In the genomic region with DNA sequence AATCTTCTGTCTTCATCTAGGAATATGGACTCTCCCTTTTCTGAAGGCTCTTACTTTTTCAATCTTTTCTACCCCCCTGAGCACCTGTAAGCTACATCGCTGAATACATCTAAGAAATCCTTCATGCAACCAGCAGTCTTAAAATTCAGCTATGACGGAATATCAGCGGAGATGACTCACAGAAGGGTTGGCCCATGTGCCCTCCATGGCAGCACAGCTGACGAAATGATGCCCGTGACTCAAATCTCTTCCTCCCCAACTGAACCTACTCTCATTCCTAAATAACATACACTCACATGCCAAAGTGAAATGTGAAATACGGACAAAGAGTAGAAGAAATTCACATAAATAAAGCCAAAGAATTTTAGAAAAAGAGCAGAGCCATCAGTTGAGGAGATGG, we compare ENCODE assay signal across 15 cellular contexts. TPM values are rescaled to one million over a fixed set of nuclear protein-coding genes. Genes with fewer than 3 reads are reported as not detected.
DNase-seq lines count a peak whose midpoint lies in the region; ATAC-seq and TF ChIP-seq lines count a peak whose summit lies in the region.
"Had no signal": no experiment of that assay in that cellular context is flagged by ENCODE, and none has a peak within 500 bp of the region (broad histone marks: within the 10 kb centered on the region; RNA-seq: fewer than 3 reads in every experiment).

No MANE protein-coding gene starts in this region.

- H3K4me3 Mint-ChIP-seq in osteocyte (ENCODE audit: unreplicated experiment): no peak overlapping the region
- H3K4me3 Mint-ChIP-seq: dendritic cell treated with granulocyte-macrophage colony-stimulating factor and Interleukin-4, amounts not matched to agents 40 ng/mL and 50 ng/mL, for 4 days had no signal

- H3K4me2 ChIP-seq in PC-3 (ENCODE audit: low read length): no peak overlapping the region

- peaks cover 6% of the 10 kb centered on the region for H3K4me1 ChIP-seq in PC-3 (ENCODE audit: insufficient read depth, low read length)
- H3K4me1 ChIP-seq: thyroid gland had no signal

- no peak overlapping the region for H3K4me3 ChIP-seq in PC-3 (ENCODE audit: low read length)
- no peak overlapping the region for H3K4me3 ChIP-seq in choroid plexus epithelial cell (ENCODE audit: low read depth, low read length)
- H3K4me3 ChIP-seq: thyroid gland had no signal

- CTCF ChIA-PET in PC-3 (lab: Charles Lee): no interaction called here

- no peaks in the 10 kb centered on the region for H3K9me2 ChIP-seq in PC-3 (replicated peaks; ENCODE audit: low read length)

- H3K9me3 ChIP-seq in PC-3 (ENCODE audit: low read length): no peaks in the 10 kb centered on the region
- H3K9me3 ChIP-seq: thyroid gland had no signal

- H3K27me3 ChIP-seq in PC-3 (ENCODE audit: low read length): no peaks in the 10 kb centered on the region
- H3K27me3 ChIP-seq: thyroid gland had no signal

- intact Hi-C loops in PC-3 (cut with micrococcal nuclease): no loop called here

- H3K4me1 Mint-ChIP-seq in osteocyte (ENCODE audit: unreplicated experiment): no peaks in the 10 kb centered on the region

- H3K79me2 ChIP-seq in PC-3 (ENCODE audit: low read length): no peaks in the 10 kb centered on the region

- no peaks in the 10 kb centered on the region for H4K20me1 ChIP-seq in PC-3 (ENCODE audit: low read length)

- no peaks in the 10 kb centered on the region for H3F3A ChIP-seq in PC-3 (ENCODE audit: low read length, unreplicated experiment)

- no peak overlapping the region for H3K27ac ChIP-seq in PC-3 (ENCODE audit: low read length)
- H3K27ac ChIP-seq: 22Rv1, thyroid gland had no signal

- H2AFZ ChIP-seq in PC-3 (ENCODE audit: low read length): no peak overlapping the region

- H3K9ac ChIP-seq in PC-3 (ENCODE audit: low read length): no peak overlapping the region

- H3K36me3 Mint-ChIP-seq in osteocyte (ENCODE audit: unreplicated experiment): peaks cover 66% of the 10 kb centered on the region

- peak; percentile 40 for DNase-seq in SIG-M5 treated with dmso at 0.1 percent for 504 hours (lab: John Stamatoyannopoulos, UW; ENCODE audit: unreplicated experiment)
- DNase-seq in SIG-M5 (lab: John Stamatoyannopoulos, UW): no peak
- peak; percentile 38 for DNase-seq in PC-3
- DNase-seq in choroid plexus epithelial cell (ENCODE audit: low read depth): peak; percentile 61
- no peak for DNase-seq in osteocyte (ENCODE audit: extremely low spot score, unreplicated experiment)
- no peak for DNase-seq in NCI-H524 treated with DMSO at 0.1 percent for 48 hours (lab: John Stamatoyannopoulos, UW)
- no peak for DNase-seq in NCI-H1694 treated with DMSO at 0.1 percent for 48 hours (lab: John Stamatoyannopoulos, UW)
- DNase-seq in globus pallidus (ENCODE audit: low spot score): no peak
- DNase-seq: COR-L47, NCI-H2029, small intestine, thyroid gland had no signal

- POLR2A ChIA-PET in PC-3 (lab: Charles Lee; ENCODE audit: unreplicated experiment): no interaction called here

- peaks cover 12% of the 10 kb centered on the region; the same call in 1 of the 2 replicates for H3K36me3 ChIP-seq in PC-3 (ENCODE audit: low read depth, low read length)

- no peaks in the 10 kb centered on the region for H3K27me3 Mint-ChIP-seq in osteocyte (ENCODE audit: unreplicated experiment)
- H3K27me3 Mint-ChIP-seq: dendritic cell treated with granulocyte-macrophage colony-stimulating factor and Interleukin-4, amounts not matched to agents 40 ng/mL and 50 ng/mL, for 4 days had no signal

- H3K27ac Mint-ChIP-seq in osteocyte (ENCODE audit: unreplicated experiment): peak overlapping the region; percentile 58
- H3K27ac Mint-ChIP-seq: dendritic cell treated with granulocyte-macrophage colony-stimulating factor and Interleukin-4, amounts not matched to agents 40 ng/mL and 50 ng/mL, for 4 days had no signal

- 0 out of 2 replicates have a peak, but pooled peaks have one; percentile 29 for ATAC-seq in PC-3
- ATAC-seq: left lobe of liver had no signal

- H3K9me3 Mint-ChIP-seq in osteocyte (ENCODE audit: unreplicated experiment): no peaks in the 10 kb centered on the region
- H3K9me3 Mint-ChIP-seq: dendritic cell treated with granulocyte-macrophage colony-stimulating factor and Interleukin-4, amounts not matched to agents 40 ng/mL and 50 ng/mL, for 4 days had no signal

- BruUV-seq in PC-3 (replicated peaks; lab: Mats Ljungman, UMichigan): no TSS peak

- no peak for TF ChIP-seq CTCF in PC-3 (conservative IDR thresholded peaks at IDR 0.05; ENCODE audit: low read depth, low read length)
- TF ChIP-seq CTCF in choroid plexus epithelial cell (conservative IDR thresholded peaks at IDR 0.05; ENCODE audit: low read depth, low read length): no peak
- no peak for TF ChIP-seq CTCF in osteocyte (IDR thresholded peaks at IDR 0.05)

RNA-seq across cellular contexts. Expression of a gene that starts 30.3 kb away (rescaled TPM):
- total RNA-seq in PC-3 (2014; rRNA removed) (49.2 and 50.2 TPM in 2 replicates), osteocyte (17.9 and 19.9 TPM in 2 replicates)

Comparison
In these comparisons a context has a peak if more than half of its experiments do, and no peak if none do; other contexts are left out.
1. DNase-seq: peak in SIG-M5 treated with dmso at 0.1 percent for 504 hours (single experiment), PC-3 (single experiment) and choroid plexus epithelial cell (single experiment); none in SIG-M5 (single experiment), osteocyte (single experiment), NCI-H524 treated with DMSO at 0.1 percent for 48 hours (single experiment), NCI-H1694 treated with DMSO at 0.1 percent for 48 hours (single experiment) and globus pallidus (single experiment).